In the genomic region with DNA sequence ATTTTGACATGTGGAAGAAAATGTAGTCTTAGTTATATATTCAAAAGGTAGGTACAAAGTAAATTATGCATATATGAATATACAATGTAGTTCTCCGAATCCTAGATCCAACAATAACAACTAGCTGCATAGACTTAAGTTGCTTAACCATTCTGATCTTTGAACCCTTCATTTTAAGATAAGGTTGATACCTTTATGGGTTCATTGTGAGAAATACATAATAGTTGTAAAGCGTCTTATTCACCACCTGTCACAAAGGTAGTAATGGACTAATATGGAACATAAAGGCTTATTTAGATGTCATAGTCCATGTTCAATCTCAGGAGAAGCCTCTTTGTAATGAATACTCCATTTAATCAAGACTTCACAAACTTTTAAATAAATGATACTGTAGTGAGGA, we compare ENCODE assay signal across 30 cellular contexts.
"Had no signal": no experiment of that assay in that cellular context is flagged by ENCODE, and none has a peak within 500 bp of the region (broad histone marks: within the 10 kb centered on the region; RNA-seq: fewer than 3 reads in every experiment).

No MANE protein-coding gene starts in this region.

- H3K27ac ChIP-seq: ascending aorta, cardiac muscle cell, VCaP had no signal

- FAIRE-seq: bronchial epithelial cell, TTC549 had no signal

- H3K36me3 ChIP-seq: ascending aorta, cardiac muscle cell had no signal

- ATAC-seq: activated CD8-positive, alpha-beta memory T cell treated with anti-CD3 and anti-CD28 coated beads, Interleukin-2, amount 10 ng/mL, durations not matched to agents 7 days and 5 days; activated CD8-positive, alpha-beta T cell treated with anti-CD3 and anti-CD28 coated beads, Interleukin-2, amount 10 ng/mL, durations not matched to agents 7 days and 5 days; activated naive CD8-positive, alpha-beta T cell treated with anti-CD3 and anti-CD28 coated beads, Interleukin-2, amount 50 U/mL, for 24 hours had no signal

- H3K4me1 ChIP-seq: ascending aorta had no signal

- H3K4me3 ChIP-seq: ascending aorta, cardiac muscle cell had no signal

- DNase-seq: activated B cell treated with CpG ODN at 0.5 μM for 24 hours; activated CD4-positive, alpha-beta memory T cell treated with anti-CD3 and anti-CD28 coated beads, Interleukin-2, amount 10 ng/mL, durations not matched to agents 7 days and 5 days; activated CD4-positive, alpha-beta T cell treated with anti-CD3 and anti-CD28 coated beads for 4 hours; activated CD4-positive, alpha-beta T cell treated with anti-CD3 and anti-CD28 coated beads, Interleukin-2, amount 10 ng/mL, durations not matched to agents 7 days and 5 days; activated CD4-positive, alpha-beta T cell treated with anti-CD3 and anti-CD28 coated beads, Interleukin-2, amount 50 U/mL, for 48 hours; activated CD4-positive, CD25-positive, alpha-beta regulatory T cell treated with anti-CD3 and anti-CD28 coated beads, Interleukin-2, amount 50 U/mL, for 72 hours; activated CD8-positive, alpha-beta memory T cell treated with anti-CD3 and anti-CD28 coated beads for 24 hours; activated CD8-positive, alpha-beta memory T cell treated with anti-CD3 and anti-CD28 coated beads, Interleukin-2, amount 10 ng/mL, durations not matched to agents 7 days and 5 days; activated CD8-positive, alpha-beta memory T cell treated with anti-CD3 and anti-CD28 coated beads, Interleukin-2, amount 50 U/mL, for 48 hours; activated CD8-positive, alpha-beta T cell treated with anti-CD3 and anti-CD28 coated beads, Interleukin-2, amount 10 ng/mL, durations not matched to agents 7 days and 5 days; activated effector memory CD4-positive, alpha-beta T cell treated with Interleukin-2 at 50 U/mL for 16 hours; activated gamma-delta T cell; activated naive CD4-positive, alpha-beta T cell treated with anti-CD3 and anti-CD28 coated beads, Interleukin-2, amount 10 ng/mL, durations not matched to agents 7 days and 5 days; activated naive CD4-positive, alpha-beta T cell treated with Interleukin-2 at 50 U/mL for 16 hours; activated naive CD8-positive, alpha-beta T cell treated with anti-CD3 and anti-CD28 coated beads, Interleukin-2, amount 10 ng/mL, durations not matched to agents 7 days and 5 days; activated naive CD8-positive, alpha-beta T cell treated with anti-CD3 and anti-CD28 coated beads, Interleukin-2, amount 50 U/mL, for 24 hours; activated T-cell treated with anti-CD3 and anti-CD28 coated beads, Interleukin-2, amount 50 U/mL, for 24 hours; activated T-cell treated with anti-CD3 and anti-CD28 coated beads, Interleukin-2, amount 50 U/mL, for 48 hours; amygdala; anterior cingulate cortex; caudate nucleus; cerebellar nuclear complex; T-helper 1 cell; T-helper 2 cell; T-helper 9 cell had no signal

- H3K27me3 ChIP-seq: ascending aorta, cardiac muscle cell had no signal

- H3K9me3 ChIP-seq: ascending aorta had no signal
